In genomic region chr9:131494296-131494870, GRCh38 we compare ENCODE assay signal across 24 cellular contexts. TPM values are rescaled to one million over a fixed set of nuclear protein-coding genes. Genes with fewer than 3 reads are reported as not detected.
"Had no signal": no experiment of that assay in that cellular context is flagged by ENCODE, and none has a peak within 500 bp of the region (broad histone marks: within the 10 kb centered on the region; RNA-seq: fewer than 3 reads in every experiment).

No MANE protein-coding gene starts in this region.

- H3K4me1 ChIP-seq: colonic mucosa, heart right ventricle, prostate gland, tibial nerve, upper lobe of right lung, vagina had no signal

- H3K36me3 ChIP-seq: ovary had no signal

- DNase-seq: colonic mucosa; dermis blood vessel endothelial cell; heart right ventricle; hypothalamus; kidney glomerular epithelial cell; mesendoderm; naive thymus-derived CD4-positive, alpha-beta T cell; ovary; stimulated activated CD4-positive, alpha-beta T cell treated with anti-CD3 and anti-CD28 coated beads, Interleukin-2, amount 100 ng/mL, for 24 hours; stimulated activated naive CD8-positive, alpha-beta T cell treated with anti-CD3 and anti-CD28 coated beads, Interleukin-15, Interleukin-2, amounts not matched to agents 100 U/mL and 50 U/mL, for 24 hours; upper lobe of right lung had no signal

- H3K27me3 Mint-ChIP-seq: naive thymus-derived CD4-positive, alpha-beta T cell had no signal

- ATAC-seq: esophagus mucosa; heart right ventricle; naive thymus-derived CD4-positive, alpha-beta T cell; sciatic nerve; stimulated activated naive CD8-positive, alpha-beta T cell treated with anti-CD3 and anti-CD28 coated beads, Interleukin-15, Interleukin-2, amounts not matched to agents 100 U/mL and 50 U/mL, for 24 hours; upper lobe of right lung had no signal

- H3K4me3 ChIP-seq: colonic mucosa, heart right ventricle, ovary, prostate gland, skin epidermis, tibial nerve, upper lobe of right lung, vagina had no signal

- H3K27ac ChIP-seq: colonic mucosa, heart right ventricle, ovary, prostate gland, skin epidermis, tibial nerve, upper lobe of right lung, vagina had no signal

- H3K27me3 ChIP-seq: colonic mucosa, heart right ventricle, ovary, tibial nerve, upper lobe of right lung, vagina had no signal

- H3K4me3 Mint-ChIP-seq: naive thymus-derived CD4-positive, alpha-beta T cell had no signal

- H3K9me3 ChIP-seq: colonic mucosa, heart right ventricle, ovary, prostate gland, tibial nerve, upper lobe of right lung, vagina had no signal

RNA-seq across cellular contexts. Expression of gene PRRT1B, which starts 50.9 kb away (rescaled TPM):
- total RNA-seq: cerebellum; dermis blood vessel endothelial cell; esophagus mucosa; fibroblast of lung; frontal cortex; glomerular endothelial cell; heart right ventricle; lung microvascular endothelial cell; naive thymus-derived CD4-positive, alpha-beta T cell; sciatic nerve; temporal lobe; tibial nerve; vagina had no signal
- polyA plus RNA-seq: fibroblast of lung; heart right ventricle; naive thymus-derived CD4-positive, alpha-beta T cell; neural cell; ovary had no signal
